18 cellular contexts compared by ENCODE assay signal in the genomic region with DNA sequence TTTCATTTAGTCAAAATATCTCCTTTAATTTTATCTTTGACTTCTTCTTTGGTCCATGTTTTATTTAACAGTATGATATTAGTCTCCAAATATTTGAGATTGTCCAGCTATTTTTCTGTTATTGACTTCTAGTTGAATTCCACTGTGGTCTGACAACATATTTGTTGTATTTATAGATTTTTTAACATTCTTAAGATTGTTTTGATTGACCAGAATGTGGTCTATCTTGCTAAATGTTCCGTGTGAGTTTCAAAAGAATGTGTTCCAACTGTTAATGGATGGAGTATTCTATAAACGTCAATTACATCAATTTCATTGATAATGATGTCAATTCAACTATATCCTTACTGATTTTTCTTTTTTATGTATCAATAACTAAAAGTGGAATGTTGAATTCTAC.
DNase-seq lines count a peak whose midpoint lies in the region; TF ChIP-seq lines count a peak whose summit lies in the region.
"Had no signal": no experiment of that assay in that cellular context is flagged by ENCODE, and none has a peak within 500 bp of the region (broad histone marks: within the 10 kb centered on the region; RNA-seq: fewer than 3 reads in every experiment).

No MANE protein-coding gene starts in this region.

- TF ChIP-seq CTCF in choroid plexus epithelial cell (conservative IDR thresholded peaks at IDR 0.05; ENCODE audit: low read depth, low read length), result no peak

- DNase-seq in HS-27A (ENCODE audit: low read depth) (peak; percentile 66), choroid plexus epithelial cell (ENCODE audit: low read depth) (peak; percentile 81), myocyte (ENCODE audit: low read depth) (peak; percentile 23), SW480 (ENCODE audit: low spot score) (no peak), NCI-H1930 (lab: John Stamatoyannopoulos, UW) (no peak), mucosa of gallbladder (ENCODE audit: low spot score) (no peak)
- DNase-seq in stimulated activated naive CD4-positive, alpha-beta T cell treated with Interleukin-2 at 50 U/mL for 16 hours (lab: John Stamatoyannopoulos, UW), result no peak
- DNase-seq: ACHN; AML-193; DMS79; Kasumi-1; NCI-H1105 treated with DMSO at 0.1 percent for 48 hours; NCI-H1694; NCI-H2107; NCI-H510A; NCI-H748 treated with DMSO at 0.1 percent for 48 hours; NK-92 treated with Interleukin-12 subunit alpha and Interleukin-12 subunit beta, amount 100 ng/mL, for 24 hours had no signal

- no peak overlapping the region for H3K4me3 ChIP-seq in choroid plexus epithelial cell (ENCODE audit: low read depth, low read length)
- H3K4me3 ChIP-seq: SK-N-MC had no signal

Comparison
In these comparisons a context has a peak if more than half of its experiments do, and no peak if none do; other contexts are left out.
1. DNase-seq: peak in HS-27A (single experiment), choroid plexus epithelial cell (single experiment) and myocyte (single experiment); none in stimulated activated naive CD4-positive, alpha-beta T cell treated with Interleukin-2 at 50 U/mL for 16 hours (single experiment), SW480 (single experiment), NCI-H1930 (0 of 2) and mucosa of gallbladder (single experiment).